In genomic region chr3:150348500-150348899, GRCh38 we compare ENCODE assay signal across 8 cellular contexts. TPM values are rescaled to one million over a fixed set of nuclear protein-coding genes. Genes with fewer than 3 reads are reported as not detected.
A peak's percentile ranks its signal among the peaks of the same experiment; 100 is the strongest.
DNase-seq lines count a peak whose midpoint lies in the region; ATAC-seq, FAIRE-seq and TF ChIP-seq lines count a peak whose summit lies in the region.

No MANE protein-coding gene starts in this region.

- H3K56ac ChIP-seq in mesendoderm (ENCODE audit: low read length), result no peak overlapping the region

- no peak for TF ChIP-seq CTCF in GM13976 (IDR thresholded peaks at IDR 0.05; ENCODE audit: borderline replicate concordance, control extremely low read depth, extremely low read depth, insufficient read depth, missing control alignments)

- no peak overlapping the region for H2BK5ac ChIP-seq in mesendoderm (ENCODE audit: low read length)

- WGBS in mesendoderm (ENCODE audit: extremely low coverage, insufficient coverage, low lambda C conversion rate), result no CpG with 5 or more reads among the region's 6 CpGs

- no peak overlapping the region for H3K18ac ChIP-seq in mesendoderm (ENCODE audit: low read length)

- no peak for ATAC-seq in GM18519 (IDR thresholded peaks at IDR 0.05; ENCODE audit: low FRiP score, unreplicated experiment)

- H3K4ac ChIP-seq in mesendoderm (ENCODE audit: low read depth, low read length), result no peak overlapping the region

- peak overlapping the region; percentile 67 for H3K9ac ChIP-seq in skeletal muscle satellite cell (ENCODE audit: low read depth, low read length)
- no peak overlapping the region for H3K9ac ChIP-seq in mesendoderm (ENCODE audit: low read length)

- H3K4me3 ChIP-seq in skeletal muscle satellite cell (ENCODE audit: low read length), result peak overlapping the region; percentile 18
- no peak overlapping the region for H3K4me3 ChIP-seq in mesendoderm (ENCODE audit: low read length)

- DNase-seq in H54 (ENCODE audit: insufficient read length, low spot score) (peak; percentile 10), SW 1271 (lab: John Stamatoyannopoulos, UW) (peak; percentile 61 to 87), foreskin melanocyte (peak; percentile 86), NCI-H2029 treated with DMSO at 0.1 percent for 48 hours (lab: John Stamatoyannopoulos, UW) (no peak), mesendoderm (no peak), GM13976 (ENCODE audit: low spot score) (no peak)

- peaks cover 53% of the 10 kb centered on the region for H3K4me1 ChIP-seq in skeletal muscle satellite cell (ENCODE audit: control insufficient read depth, insufficient read depth, low read length)
- peaks cover 8% of the 10 kb centered on the region for H3K4me1 ChIP-seq in mesendoderm (ENCODE audit: control insufficient read depth, low read depth, low read length)

- H3K79me2 ChIP-seq in mesendoderm (ENCODE audit: control insufficient read depth, insufficient read depth, low read length), result no peaks in the 10 kb centered on the region

- H3K79me1 ChIP-seq in mesendoderm (ENCODE audit: low read length), result no peaks in the 10 kb centered on the region

- TF ChIP-seq POLR2A in H54 (IDR thresholded peaks at IDR 0.05; ENCODE audit: low read depth, low read length), result no peak

- H3K4me2 ChIP-seq in skeletal muscle satellite cell (ENCODE audit: low read length), result peak overlapping the region; percentile 66
- no peak overlapping the region for H3K4me2 ChIP-seq in mesendoderm (ENCODE audit: low read length)

- in situ Hi-C loops in GM13976 (cut with MboI; ENCODE audit: low sequenced_read_pairs, unreplicated experiment), result no loop called here

- H2BK15ac ChIP-seq in mesendoderm (replicated peaks; ENCODE audit: low read depth), result no peak overlapping the region

- H2AK5ac ChIP-seq in mesendoderm (ENCODE audit: low read length), result no peak overlapping the region

- H2BK120ac ChIP-seq in mesendoderm (ENCODE audit: low read depth, low read length), result no peak overlapping the region

- H3K27ac ChIP-seq in mesendoderm (ENCODE audit: low read depth, low read length), result no peak overlapping the region

- H3K27me3 ChIP-seq in skeletal muscle satellite cell (ENCODE audit: control insufficient read depth, insufficient read depth, low read length) (no peaks in the 10 kb centered on the region), mesendoderm (ENCODE audit: insufficient read depth, low read length, poor library complexity) (no peaks in the 10 kb centered on the region)

- no peak overlapping the region for H3K23ac ChIP-seq in mesendoderm (ENCODE audit: low read length)

- H3K36me3 ChIP-seq in skeletal muscle satellite cell (ENCODE audit: insufficient read depth, low read length) (no peaks in the 10 kb centered on the region), mesendoderm (ENCODE audit: control insufficient read depth, insufficient read depth, low read length) (no peaks in the 10 kb centered on the region)

- H4K8ac ChIP-seq in mesendoderm (ENCODE audit: low read depth, low read length), result no peak overlapping the region

- H4K5ac ChIP-seq in mesendoderm (ENCODE audit: low read length), result no peak overlapping the region

- H3K9me3 ChIP-seq in skeletal muscle satellite cell (replicated peaks; ENCODE audit: low read length), result no peaks in the 10 kb centered on the region

- peak; percentile 96 for FAIRE-seq in H54 (lab: Jason Lieb, UNC)

RNA-seq across cellular contexts. Expression of gene TSC22D2, which starts 59.6 kb away (rescaled TPM):
- total RNA-seq in skeletal muscle satellite cell (2012; rRNA removed), result 9.1 and 10.0 TPM in 2 replicates
- polyA plus RNA-seq in mesendoderm (2013, experiment 1 of 2), result 17.9 TPM
- polyA plus RNA-seq in mesendoderm (2013, experiment 2 of 2), result 18.6 TPM

Comparison
In these comparisons a context has a peak if more than half of its experiments do, and no peak if none do; other contexts are left out.
1. DNase-seq: peak in H54 (single experiment), SW 1271 (2 of 2) and foreskin melanocyte (single experiment); none in NCI-H2029 treated with DMSO at 0.1 percent for 48 hours (single experiment), mesendoderm (single experiment) and GM13976 (single experiment).